1 cellular context compared by ENCODE assay signal in genomic region chr22:45680932-45681700, GRCh38.
TF ChIP-seq lines count a peak whose summit lies in the region.

No MANE protein-coding gene starts in this region.

TF ChIP-seq in IMR-90, 13 proteins besides CTCF, POLR2A, EP300 and RAD21:
- TF ChIP-seq NFE2L2 (IDR thresholded peaks at IDR 0.05; ENCODE audit: low read depth, low read length) (no peak), CEBPB (IDR thresholded peaks at IDR 0.05; ENCODE audit: low read depth, low read length) (no peak), RFX5 (IDR thresholded peaks at IDR 0.05; ENCODE audit: low read depth, low read length) (no peak), CHD1 (IDR thresholded peaks at IDR 0.05; ENCODE audit: low read depth, low read length) (no peak), MAZ (IDR thresholded peaks at IDR 0.05; ENCODE audit: borderline replicate concordance, low read depth, low read length) (no peak), FOS (IDR thresholded peaks at IDR 0.05; ENCODE audit: low read depth, low read length) (peak; percentile 36; the same call in 1 of the 2 replicates)
